Comparison of ENCODE assay signal across 20 cellular contexts in genomic region chr6:127854009-127854408, GRCh38. TPM values are rescaled to one million over a fixed set of nuclear protein-coding genes. Genes with fewer than 3 reads are reported as not detected.
DNase-seq lines count a peak whose midpoint lies in the region; ATAC-seq, FAIRE-seq and TF ChIP-seq lines count a peak whose summit lies in the region.
"Had no signal": no experiment of that assay in that cellular context is flagged by ENCODE, and none has a peak within 500 bp of the region (broad histone marks: within the 10 kb centered on the region; RNA-seq: fewer than 3 reads in every experiment).

No MANE protein-coding gene starts in this region.

- no peaks in the 10 kb centered on the region for H3K79me2 ChIP-seq in HepG2 (ENCODE audit: insufficient read depth, low read length)
- no peaks in the 10 kb centered on the region for H3K79me2 ChIP-seq in OCI-LY1 (ENCODE audit: insufficient read depth, low read length)
- H3K79me2 ChIP-seq in H9 (ENCODE audit: insufficient read depth, low read length) = no peaks in the 10 kb centered on the region

- H2BK120ac ChIP-seq in H9 (ENCODE audit: low read depth, low read length, poor library complexity, severe bottlenecking) = no peak overlapping the region

- H3K14ac ChIP-seq in H9 (ENCODE audit: insufficient read depth, low read length) = no peak overlapping the region

- DNase-seq in HepG2 (ENCODE audit: low spot score) (no peak), right lobe of liver (no peak), cardiac fibroblast (ENCODE audit: low read depth in 2 of 2) (peak; percentile 14 to 44), renal cortical epithelial cell (ENCODE audit: low read depth) (peak; percentile 11), NCI-H510A (lab: John Stamatoyannopoulos, UW) (no peak), H9 (no peak)
- no peak for DNase-seq in activated naive CD4-positive, alpha-beta T cell (lab: John Stamatoyannopoulos, UW)
- DNase-seq: activated CD4-positive, CD25-positive, alpha-beta regulatory T cell; activated naive CD8-positive, alpha-beta T cell treated with anti-CD3 and anti-CD28 coated beads, Interleukin-2, amount 10 ng/mL, durations not matched to agents 7 days and 5 days; COR-L47; GDM1; Kasumi-1; NCI-H2081 treated with DMSO at 0.1 percent for 48 hours; nephron progenitor cell had no signal

- H4K91ac ChIP-seq in H9 (ENCODE audit: insufficient read length, low read depth, low read length) = no peak overlapping the region

- in situ Hi-C loops in HepG2 (cut with HindIII; ENCODE audit: extremely low pct_ligation_motif_present, low pct_unique_long_range_greater_than_20kb) = loop anchor here (10.0 kb wide), 2 partner anchors 471 to 871 kb away; no protein-coding TSS in a partner anchor

- H2BK15ac ChIP-seq in H9 (ENCODE audit: low read depth, low read length) = no peak overlapping the region

- H3K36me3 ChIP-seq in HepG2 (replicated peaks in 1 of 2; ENCODE audit: control insufficient read depth in 1 of 2, insufficient read depth in 2 of 2, low read length in 2 of 2) (no peaks in the 10 kb centered on the region), right lobe of liver (no peaks in the 10 kb centered on the region), OCI-LY1 (ENCODE audit: insufficient read depth, low read length) (no peaks in the 10 kb centered on the region)

- CTCF ChIA-PET in HepG2 (lab: Yijun Ruan, JAX; ENCODE audit: low intra/inter-chr PET ratio, low total read pairs) = interaction anchor here (1.2 kb wide), 1 partner anchor 877 kb away, joined by 4 read pairs; no protein-coding TSS in a partner anchor

- H3K9me3 Mint-ChIP-seq in H9 = no peaks in the 10 kb centered on the region
- H3K9me3 Mint-ChIP-seq: nephron progenitor cell had no signal

- ATAC-seq in HepG2 (no peak), right lobe of liver (no peak)
- ATAC-seq: Right ventricle myocardium inferior had no signal

- no peak overlapping the region for H4K8ac ChIP-seq in H9 (replicated peaks; ENCODE audit: insufficient read length, low read depth, low read length)

- TF ChIP-seq EP300 in HepG2 (IDR thresholded peaks at IDR 0.05; ENCODE audit: low read depth in 2 of 2, low read length in 2 of 2) (no peak), HepG2 (CRISPR knock-in tag; IDR thresholded peaks at IDR 0.05; ENCODE audit: borderline replicate concordance) (no peak)

- FAIRE-seq in HepG2 (lab: Jason Lieb, UNC) = no peak
- FAIRE-seq: GM18507 had no signal

- H3K4me1 Mint-ChIP-seq in H9 = peaks cover 3 to 7% of the 10 kb centered on the region in 2 experiments
- H3K4me1 Mint-ChIP-seq: nephron progenitor cell had no signal

- H4K5ac ChIP-seq in H9 (ENCODE audit: insufficient read length, low read depth, low read length) = no peak overlapping the region

- H3K36me3 Mint-ChIP-seq in H9 (ENCODE audit: insufficient read depth in 1 of 3, low read depth in 3 of 3) = no peaks in the 10 kb centered on the region

- H4K20me1 ChIP-seq in HepG2 (ENCODE audit: insufficient read depth, low read length) (no peaks in the 10 kb centered on the region), OCI-LY1 (ENCODE audit: insufficient read depth, low read length) (no peaks in the 10 kb centered on the region), H9 (ENCODE audit: control insufficient read depth, insufficient read depth, insufficient read length) (no peaks in the 10 kb centered on the region)

- no peak overlapping the region for H2BK12ac ChIP-seq in H9 (ENCODE audit: insufficient read length, low read depth, low read length)

- H3K27me3 Mint-ChIP-seq in H9 (ENCODE audit: low read depth) = no peaks in the 10 kb centered on the region
- H3K27me3 Mint-ChIP-seq: activated naive CD8-positive, alpha-beta T cell treated with anti-CD3 and anti-CD28 coated beads, Interleukin-2, amount 10 ng/mL, durations not matched to agents 7 days and 5 days had no signal

- POLR2A ChIA-PET in HepG2 (lab: Yijun Ruan, JAX) = no interaction called here

- no peaks in the 10 kb centered on the region for H3K4me1 ChIP-seq in HepG2 (ENCODE audit: insufficient read depth, low read length)
- no peaks in the 10 kb centered on the region for H3K4me1 ChIP-seq in right lobe of liver
- no peaks in the 10 kb centered on the region for H3K4me1 ChIP-seq in OCI-LY1 (ENCODE audit: insufficient read depth, low read length, severe bottlenecking)
- H3K4me1 ChIP-seq in H9 (ENCODE audit: insufficient read depth, low read length) = no peaks in the 10 kb centered on the region

- TF ChIP-seq RAD21 in HepG2 (CRISPR knock-in tag; IDR thresholded peaks at IDR 0.05) = no peak

- no peak overlapping the region for H3K9ac ChIP-seq in HepG2 (ENCODE audit: insufficient read depth, low read depth, low read length)
- H3K9ac ChIP-seq in OCI-LY1 (ENCODE audit: low read length) = no peak overlapping the region
- no peak overlapping the region for H3K9ac ChIP-seq in H9 (ENCODE audit: extremely low read depth, insufficient read length, low read length)

- H2AK5ac ChIP-seq in H9 (ENCODE audit: insufficient read length, low read length) = no peak overlapping the region

- no peak overlapping the region for H3K18ac ChIP-seq in H9 (ENCODE audit: insufficient read length, low read depth, low read length)

- H3K4ac ChIP-seq in H9 (ENCODE audit: low read depth, low read length) = no peak overlapping the region

- H2AFZ ChIP-seq in HepG2 (ENCODE audit: low read length) (no peak overlapping the region), OCI-LY1 (ENCODE audit: low read length) (no peak overlapping the region), H9 (ENCODE audit: low read length) (no peak overlapping the region)

- H3T11ph ChIP-seq in H9 (ENCODE audit: low read length) = no peak overlapping the region

- H3K56ac ChIP-seq in H9 (ENCODE audit: insufficient read length, low read depth, low read length) = no peak overlapping the region

- no peaks in the 10 kb centered on the region for H3F3A ChIP-seq in OCI-LY1 (ENCODE audit: insufficient read depth, low read length)

- H3K4me2 ChIP-seq in HepG2 (ENCODE audit: low read depth, low read length) = no peak overlapping the region
- no peak overlapping the region for H3K4me2 ChIP-seq in OCI-LY1 (ENCODE audit: low read length)
- no peak overlapping the region for H3K4me2 ChIP-seq in H9 (ENCODE audit: insufficient read depth, insufficient read length, low read length)

- WGBS in HepG2 (ENCODE audit: low lambda C conversion rate) = 15% methylated on average over 1 of the region's 1 CpG
- 88% methylated on average over 1 of the region's 1 CpG for WGBS in right lobe of liver (ENCODE audit: insufficient coverage, low coverage, low lambda C conversion rate, missing lambda C conversion rate)
- WGBS in H9 (ENCODE audit: extremely low coverage, insufficient read length, low lambda C conversion rate) = no CpG with 5 or more reads among the region's 1 CpG

- no peak overlapping the region for H3K27ac ChIP-seq in HepG2 (ENCODE audit: extremely low read length, insufficient read depth, low read length)
- no peak overlapping the region for H3K27ac ChIP-seq in right lobe of liver
- H3K27ac ChIP-seq in OCI-LY1 (ENCODE audit: low read depth, low read length, poor library complexity, severe bottlenecking) = no peak overlapping the region
- H3K27ac ChIP-seq in H9 (ENCODE audit: insufficient read length, low read depth, low read length) = no peak overlapping the region
- H3K27ac ChIP-seq: HL-60 had no signal

- H3K4me3 Mint-ChIP-seq in H9 = no peak overlapping the region
- H3K4me3 Mint-ChIP-seq: activated naive CD8-positive, alpha-beta T cell treated with anti-CD3 and anti-CD28 coated beads, Interleukin-2, amount 10 ng/mL, durations not matched to agents 7 days and 5 days; nephron progenitor cell had no signal

- no peak overlapping the region for H3K23ac ChIP-seq in H9 (ENCODE audit: insufficient read length, low read depth, low read length)

- intact Hi-C loops in HepG2 (cut with micrococcal nuclease; ENCODE audit: unreplicated experiment) = loop anchor here (10.0 kb wide), 3 partner anchors 471 to 1401 kb away; partner anchors contain the start of gene PTPRK
- intact Hi-C loops in right lobe of liver (cut with DNase I) = no loop called here

- TF ChIP-seq CTCF in HepG2 (CRISPR knock-in tag; IDR thresholded peaks at IDR 0.05) = peak; percentile 37
- no peak for TF ChIP-seq CTCF in right lobe of liver (IDR thresholded peaks at IDR 0.05)
- TF ChIP-seq CTCF in OCI-LY1 (IDR thresholded peaks at IDR 0.05; ENCODE audit: low read length) = peak; percentile 16; the same call in 1 of the 2 replicates
- TF ChIP-seq CTCF in cardiac fibroblast (IDR thresholded peaks at IDR 0.05; ENCODE audit: low read depth, low read length) = no peak
- no peak for TF ChIP-seq CTCF in H9 (conservative IDR thresholded peaks at IDR 0.05)

- H3K9me3 ChIP-seq in HepG2 (ENCODE audit: low read length) (no peaks in the 10 kb centered on the region), right lobe of liver (no peaks in the 10 kb centered on the region), OCI-LY1 (ENCODE audit: low read length) (no peaks in the 10 kb centered on the region), H9 (ENCODE audit: control insufficient read depth, low read depth, low read length) (no peaks in the 10 kb centered on the region)

- H3K23me2 ChIP-seq in H9 (ENCODE audit: insufficient read length, low read depth, low read length, poor library complexity, severe bottlenecking) = no peaks in the 10 kb centered on the region

- H3K27me3 ChIP-seq in HepG2 (ENCODE audit: control insufficient read depth in 1 of 2, insufficient read depth in 2 of 2, low read length in 2 of 2) (no peaks in the 10 kb centered on the region), right lobe of liver (no peaks in the 10 kb centered on the region), OCI-LY1 (ENCODE audit: insufficient read depth, low read length) (no peaks in the 10 kb centered on the region), H9 (ENCODE audit: insufficient read depth, low read length) (no peaks in the 10 kb centered on the region)

- BruUV-seq in HepG2 (replicated peaks; lab: Mats Ljungman, UMichigan) = no TSS peak

- H3K9me2 ChIP-seq in OCI-LY1 (ENCODE audit: low read depth, low read length) = no peaks in the 10 kb centered on the region

- H3K4me3 ChIP-seq in HepG2 (replicated peaks in 1 of 3; ENCODE audit: insufficient read depth in 1 of 3, low read depth in 2 of 3, low read length in 3 of 3) (no peak overlapping the region), right lobe of liver (no peak overlapping the region), OCI-LY1 (ENCODE audit: low read depth, low read length, poor library complexity, severe bottlenecking) (no peak overlapping the region), cardiac fibroblast (replicated peaks in 1 of 2; ENCODE audit: low read depth in 2 of 2, low read length in 2 of 2) (no peak overlapping the region)

- H3K27ac Mint-ChIP-seq in H9 = no peak overlapping the region
- H3K27ac Mint-ChIP-seq: nephron progenitor cell had no signal

- H2BK20ac ChIP-seq in H9 (ENCODE audit: low read depth, low read length, poor library complexity, severe bottlenecking) = no peak overlapping the region

- no peak for TF ChIP-seq POLR2A in HepG2 (IDR thresholded peaks at IDR 0.05; ENCODE audit: insufficient read depth in 1 of 2, low read depth in 2 of 2, low read length in 2 of 2)
- no peak for TF ChIP-seq POLR2A in right lobe of liver (IDR thresholded peaks at IDR 0.05)

- no peaks in the 10 kb centered on the region for H3K79me1 ChIP-seq in H9 (ENCODE audit: insufficient read depth, low read depth, low read length, poor library complexity, severe bottlenecking)

- H2BK5ac ChIP-seq in H9 (ENCODE audit: insufficient read length, low read length) = no peak overlapping the region

RNA-seq across cellular contexts. Expression of gene THEMIS, which starts 46.8 kb away (rescaled TPM):
- total RNA-seq in HepG2 (2016; rRNA removed; fragmentation: Illumina TruSeq; extraction: Trizol) (not detected in 2 replicates), right lobe of liver (under 1 TPM in 5 of 6 experiments, not detected in 1; 0.09 to 0.61 (median 0.17) TPM), renal cortical epithelial cell (not detected in 2 replicates), H9 (2021) (not detected in 2 replicates)
- not detected in 2 replicates for total RNA-seq in HepG2 (2016; cell fraction: cytosol; rRNA removed; fragmentation: Illumina TruSeq; extraction: Trizol; ENCODE audit: low read depth)
- not detected in 2 replicates for total RNA-seq in HepG2 (2016; cell fraction: insoluble cytoplasmic fraction; rRNA removed; fragmentation: Illumina TruSeq; extraction: Trizol)
- not detected in 2 replicates for total RNA-seq in HepG2 (2016; cell fraction: membrane; rRNA removed; fragmentation: Illumina TruSeq; extraction: Trizol)
- total RNA-seq in HepG2 (2016; cell fraction: nucleus; rRNA removed; fragmentation: Illumina TruSeq; extraction: Trizol) = not detected in 2 replicates
- polyA plus RNA-seq in HepG2 (2011; rRNA removed) = not detected in 2 replicates
- polyA plus RNA-seq in HepG2 (2011; cell fraction: cytosol; rRNA removed) = not detected in 2 replicates
- not detected in 2 replicates for polyA plus RNA-seq in HepG2 (2011; cell fraction: nucleus; rRNA removed)
- not detected in 2 replicates for polyA plus RNA-seq in HepG2 (2012)
- not detected in 2 replicates for polyA plus RNA-seq in HepG2 (2016; cell fraction: cytosol; fragmentation: Illumina TruSeq; extraction: Trizol; ENCODE audit: low read depth)
- polyA plus RNA-seq in HepG2 (2016; cell fraction: insoluble cytoplasmic fraction; fragmentation: Illumina TruSeq; extraction: Trizol; ENCODE audit: low read depth) = not detected in 2 replicates
- not detected in 2 replicates for polyA plus RNA-seq in HepG2 (2016; cell fraction: membrane; fragmentation: Illumina TruSeq; extraction: Trizol; ENCODE audit: low read depth)
- polyA plus RNA-seq in HepG2 (2016; cell fraction: nucleus; fragmentation: Illumina TruSeq; extraction: Trizol; ENCODE audit: insufficient read depth, low read depth) = not detected in 2 replicates
- polyA minus RNA-seq in HepG2 (2011; rRNA and poly(A)+ RNA removed; ENCODE audit: low replicate concordance) = not detected in 2 replicates
- not detected in 2 replicates for polyA minus RNA-seq in HepG2 (2011; cell fraction: cytosol; rRNA and poly(A)+ RNA removed)
- polyA minus RNA-seq in HepG2 (2011; cell fraction: nucleus; rRNA and poly(A)+ RNA removed) = not detected in 2 replicates
- total RNA-seq: pulmonary artery endothelial cell had no signal
- polyA plus RNA-seq: AG04450 had no signal

Comparison
In these comparisons a context has a peak if more than half of its experiments do, and no peak if none do; other contexts are left out.
1. CTCF ChIP-seq: peak in HepG2 (single experiment) and OCI-LY1 (single experiment); none in right lobe of liver (0 of 4), cardiac fibroblast (single experiment) and H9 (single experiment).
2. DNase-seq: peak in cardiac fibroblast (2 of 2) and renal cortical epithelial cell (single experiment); none in HepG2 (single experiment), right lobe of liver (0 of 3), NCI-H510A (single experiment), activated naive CD4-positive, alpha-beta T cell (0 of 4) and H9 (single experiment).